12 cellular contexts compared by ENCODE assay signal in genomic region chr1:68228833-68229232, GRCh38. TPM values are rescaled to one million over a fixed set of nuclear protein-coding genes. Genes with fewer than 3 reads are reported as not detected.
DNase-seq lines count a peak whose midpoint lies in the region; FAIRE-seq and TF ChIP-seq lines count a peak whose summit lies in the region.
"Had no signal": no experiment of that assay in that cellular context is flagged by ENCODE, and none has a peak within 500 bp of the region (broad histone marks: within the 10 kb centered on the region; RNA-seq: fewer than 3 reads in every experiment).

No MANE protein-coding gene starts in this region.

- peaks cover 6% of the 10 kb centered on the region for H3K36me3 Mint-ChIP-seq in brain
- no peaks in the 10 kb centered on the region for H3K36me3 Mint-ChIP-seq in activated naive CD4-positive, alpha-beta T cell treated with anti-CD3 and anti-CD28 coated beads, Interleukin-2, amount 10 ng/mL, durations not matched to agents 7 days and 5 days

- no peaks in the 10 kb centered on the region for H3K9me3 ChIP-seq in HUES64 (ENCODE audit: insufficient read depth, low read depth, low read length)
- no peaks in the 10 kb centered on the region for H3K9me3 ChIP-seq in kidney (ENCODE audit: control insufficient read depth in 1 of 2, low read length in 2 of 2)
- no peaks in the 10 kb centered on the region for H3K9me3 ChIP-seq in stomach
- H3K9me3 ChIP-seq: right lobe of liver had no signal

- H3K4me3 Mint-ChIP-seq in brain, result peak overlapping the region; percentile 88 to 98 (median 94)
- H3K4me3 Mint-ChIP-seq in activated naive CD4-positive, alpha-beta T cell treated with anti-CD3 and anti-CD28 coated beads, Interleukin-2, amount 10 ng/mL, durations not matched to agents 7 days and 5 days, result no peak overlapping the region
- H3K4me3 Mint-ChIP-seq: T-helper 2 cell treated with Interferon-gamma antibody and Interleukin-4, amounts not matched to agents 5 μg/mL and 100 μg/mL, for 36 hours had no signal

- no peaks in the 10 kb centered on the region for H3K9me3 Mint-ChIP-seq in brain
- no peaks in the 10 kb centered on the region for H3K9me3 Mint-ChIP-seq in activated naive CD4-positive, alpha-beta T cell treated with anti-CD3 and anti-CD28 coated beads, Interleukin-2, amount 10 ng/mL, durations not matched to agents 7 days and 5 days
- H3K9me3 Mint-ChIP-seq: T-helper 2 cell treated with Interferon-gamma antibody and Interleukin-4, amounts not matched to agents 5 μg/mL and 100 μg/mL, for 36 hours had no signal

- peaks cover 73% of the 10 kb centered on the region for H3K4me1 Mint-ChIP-seq in brain
- peaks cover 17% of the 10 kb centered on the region for H3K4me1 Mint-ChIP-seq in activated naive CD4-positive, alpha-beta T cell treated with anti-CD3 and anti-CD28 coated beads, Interleukin-2, amount 10 ng/mL, durations not matched to agents 7 days and 5 days

- CTCF ChIA-PET in activated naive CD4-positive, alpha-beta T cell treated with anti-CD3 and anti-CD28 coated beads, Interleukin-2, amount 10 ng/mL, durations not matched to agents 7 days and 5 days (lab: Charles Lee), result no interaction called here

- WGBS in HUES64, result 73% methylated on average over 2 of the region's 3 CpGs
- WGBS in stomach, 5 donors, result 26 to 43% (median 27%) methylated on average over 3 of the region's 3 CpGs

- no peak for FAIRE-seq in kidney (lab: Jason Lieb, UNC)
- FAIRE-seq: GM18507 had no signal

- peak overlapping the region in 4 of 5 experiments; percentile 13 to 98 (median 91) for H3K27ac Mint-ChIP-seq in brain
- H3K27ac Mint-ChIP-seq in activated naive CD4-positive, alpha-beta T cell treated with anti-CD3 and anti-CD28 coated beads, Interleukin-2, amount 10 ng/mL, durations not matched to agents 7 days and 5 days, result no peak overlapping the region
- H3K27ac Mint-ChIP-seq: T-helper 2 cell treated with Interferon-gamma antibody and Interleukin-4, amounts not matched to agents 5 μg/mL and 100 μg/mL, for 36 hours had no signal

- H3K4me1 ChIP-seq in HUES64 (ENCODE audit: insufficient read depth, low read length), result peaks cover 45% of the 10 kb centered on the region
- peaks cover 0 to 11% of the 10 kb centered on the region in 2 donors for H3K4me1 ChIP-seq in kidney (ENCODE audit: control insufficient read depth in 1 of 2, insufficient read depth in 1 of 2, low read depth in 1 of 2, low read length in 2 of 2)
- H3K4me1 ChIP-seq in stomach, result peaks cover 0 to 70% (median 43%) of the 10 kb centered on the region in 4 donors

- H3K9ac ChIP-seq in HUES64 (ENCODE audit: low read depth, low read length) (no peak overlapping the region), kidney (ENCODE audit: low read length in 2 of 2) (peak overlapping the region in 1 of 2 donors; percentile 41)

- TF ChIP-seq CTCF in brain (conservative IDR thresholded peaks at IDR 0.05), result no peak
- no peak for TF ChIP-seq CTCF in kidney (IDR thresholded peaks at IDR 0.05; ENCODE audit: borderline replicate concordance, extremely low read depth, insufficient read depth)
- no peak for TF ChIP-seq CTCF in stomach (IDR thresholded peaks at IDR 0.05)

- H3K4me3 ChIP-seq in HUES64 (ENCODE audit: low read length) (peak overlapping the region; percentile 85; the same call in 1 of the 2 replicates), kidney (ENCODE audit: low read length in 2 of 2) (peak overlapping the region; percentile 49 to 94), stomach (peak overlapping the region; percentile 69 to 76 (median 75))
- H3K4me3 ChIP-seq: right lobe of liver had no signal

- no peak for TF ChIP-seq EP300 in stomach (IDR thresholded peaks at IDR 0.05)

- H3K27me3 Mint-ChIP-seq in brain, result peaks cover 96% of the 10 kb centered on the region
- H3K27me3 Mint-ChIP-seq in activated naive CD4-positive, alpha-beta T cell treated with anti-CD3 and anti-CD28 coated beads, Interleukin-2, amount 10 ng/mL, durations not matched to agents 7 days and 5 days, result peaks cover 49% of the 10 kb centered on the region

- peaks cover 78% of the 10 kb centered on the region for H3K27me3 ChIP-seq in HUES64 (ENCODE audit: insufficient read depth, low read length)
- peaks cover 0 to 5% (median 0%) of the 10 kb centered on the region in 3 donors for H3K27me3 ChIP-seq in stomach
- H3K27me3 ChIP-seq: right lobe of liver had no signal

- intact Hi-C loops in kidney (cut with DNase I), result no loop called here
- intact Hi-C loops in stomach (cut with DNase I; ENCODE audit: low total_unique reads), result no loop called here

- no peaks in the 10 kb centered on the region for H3K36me3 ChIP-seq in HUES64 (ENCODE audit: insufficient read depth, low read length)
- H3K36me3 ChIP-seq in kidney (ENCODE audit: control insufficient read depth in 1 of 2, insufficient read depth in 2 of 2, low read length in 2 of 2), result no peaks in the 10 kb centered on the region
- no peaks in the 10 kb centered on the region for H3K36me3 ChIP-seq in stomach
- H3K36me3 ChIP-seq: right lobe of liver had no signal

- DNase-seq in kidney, result no peak
- no peak for DNase-seq in stomach
- DNase-seq in NCI-H748 treated with DMSO at 0.1 percent for 48 hours (lab: John Stamatoyannopoulos, UW), result no peak
- DNase-seq in T-helper 1 cell, result no peak
- no peak for DNase-seq in activated CD4-positive, alpha-beta T cell treated with anti-CD3 and anti-CD28 coated beads, Interleukin-2, amount 50 U/mL, for 1 hour
- no peak for DNase-seq in activated naive CD4-positive, alpha-beta T cell treated with anti-CD3 and anti-CD28 coated beads, Interleukin-2, amount 10 ng/mL, durations not matched to agents 7 days and 5 days
- DNase-seq: NCI-H1105 treated with DMSO at 0.1 percent for 48 hours, right lobe of liver had no signal

- H3K27ac ChIP-seq in HUES64 (ENCODE audit: low read depth, low read length), result no peak overlapping the region
- H3K27ac ChIP-seq in kidney (ENCODE audit: low read depth in 2 of 2, low read length in 2 of 2), result peak overlapping the region in 1 of 2 donors; percentile 57
- H3K27ac ChIP-seq in stomach, result peak overlapping the region in 4 of 5 donors; percentile 88 to 92 (median 91)
- H3K27ac ChIP-seq: right lobe of liver had no signal

- TF ChIP-seq POLR2A in stomach (IDR thresholded peaks at IDR 0.05), result no peak

RNA-seq across cellular contexts. Expression of gene WLS, which starts 3.5 kb away (rescaled TPM):
- polyA plus RNA-seq in HUES64 (2013, experiment 1 of 2), result 49.8 TPM
- 61.7 TPM for polyA plus RNA-seq in HUES64 (2013, experiment 2 of 2)
- polyA plus RNA-seq in brain (ENCODE audit: insufficient read depth, low read depth, low replicate concordance) (95.8 TPM), kidney (ENCODE audit: insufficient read depth, low read depth, low replicate concordance) (92.3 TPM), stomach (10 to 100 TPM; 17.9 to 50.8 (median 37.9) TPM)
- total RNA-seq in kidney (147 TPM), stomach (100 to 1,000 TPM in 2 of 5 donors, 10 to 100 TPM in 3; 56.2 to 194 (median 92.2) TPM)
